12 cellular contexts compared by ENCODE assay signal in the genomic region with DNA sequence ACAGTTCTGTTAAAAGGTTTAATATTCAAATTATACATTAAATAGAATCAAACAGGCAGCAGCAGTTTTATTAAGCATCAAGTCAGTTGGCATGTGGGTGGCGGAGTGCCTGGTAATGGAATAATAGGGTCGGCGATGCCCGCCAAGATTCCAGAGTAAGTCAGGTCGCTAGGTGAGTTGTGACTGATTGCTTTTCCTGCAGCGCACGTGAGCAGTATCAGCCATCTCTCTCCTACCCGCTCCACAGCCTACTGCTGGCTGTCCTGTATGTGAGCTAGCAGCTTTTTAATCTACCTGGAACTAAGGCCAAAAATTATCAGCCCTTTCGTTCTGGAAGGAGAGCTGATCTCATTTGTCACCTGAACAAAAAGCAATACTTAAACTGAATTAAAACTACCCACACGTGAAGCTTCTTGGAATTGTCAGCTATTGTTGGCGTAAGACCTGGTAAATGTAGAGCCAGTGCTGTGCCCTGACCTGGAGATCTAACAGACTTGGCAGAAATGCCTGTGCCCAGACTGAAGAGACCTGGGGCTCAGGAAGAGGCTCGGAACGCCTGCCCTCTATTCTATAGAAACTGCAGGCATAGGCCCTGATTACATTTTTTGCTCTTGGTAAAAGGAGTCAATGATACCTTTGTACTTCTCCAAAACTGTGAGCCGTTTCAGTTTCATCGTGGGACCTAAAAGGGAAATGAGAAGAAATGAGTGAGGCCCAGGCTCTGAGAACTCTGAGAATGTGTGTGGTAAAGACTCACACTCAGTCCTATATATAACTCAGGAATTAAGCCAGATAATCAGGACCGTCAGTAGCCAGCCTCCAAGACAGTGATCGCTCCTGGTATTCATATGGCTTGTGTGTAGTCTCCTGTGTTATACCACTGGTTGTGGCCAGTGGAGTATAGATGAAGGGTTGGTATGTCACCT. TPM values are rescaled to one million over a fixed set of nuclear protein-coding genes. Genes with fewer than 3 reads are reported as not detected.
A peak's percentile ranks its signal among the peaks of the same experiment; 100 is the strongest.
DNase-seq lines count a peak whose midpoint lies in the region; ATAC-seq lines count a peak whose summit lies in the region.
"Had no signal": no experiment of that assay in that cellular context is flagged by ENCODE, and none has a peak within 500 bp of the region (broad histone marks: within the 10 kb centered on the region; RNA-seq: fewer than 3 reads in every experiment).

No MANE protein-coding gene starts in this region.

- peak overlapping the region; percentile 61 for H3K27ac Mint-ChIP-seq in activated T-helper 1 cell treated with anti-CD3 and anti-CD28 coated beads, Interleukin-12 subunit alpha, Interleukin-12 subunit beta, Interleukin-2, Interleukin-4 antibody, amounts not matched to agents 30 ng/mL and 10 ng/mL and 1 ng/mL, durations not matched to agents 14 hours and 24 hours and 36 hours

- peaks cover 0 to 13% (median 0%) of the 10 kb centered on the region in 11 experiments; a peak in 3 of 22 replicates for H4K20me1 ChIP-seq in BLaER1 treated with 17β-estradiol and CSF1 and Interleukin-3, amounts not matched to agents 10 nM and 100 nM

- H3K4me3 Mint-ChIP-seq in activated T-helper 1 cell treated with anti-CD3 and anti-CD28 coated beads, Interleukin-12 subunit alpha, Interleukin-12 subunit beta, Interleukin-2, Interleukin-4 antibody, amounts not matched to agents 30 ng/mL and 10 ng/mL and 1 ng/mL, durations not matched to agents 14 hours and 24 hours and 36 hours: no peak overlapping the region

- no peaks in the 10 kb centered on the region for H3K9me3 Mint-ChIP-seq in activated T-helper 1 cell treated with anti-CD3 and anti-CD28 coated beads, Interleukin-12 subunit alpha, Interleukin-12 subunit beta, Interleukin-2, Interleukin-4 antibody, amounts not matched to agents 30 ng/mL and 10 ng/mL and 1 ng/mL, durations not matched to agents 14 hours and 24 hours and 36 hours

- H3K4me3 ChIP-seq in BLaER1 treated with 17β-estradiol and CSF1 and Interleukin-3, amounts not matched to agents 10 nM and 100 nM: no peak overlapping the region
- no peak overlapping the region for H3K4me3 ChIP-seq in aorta (ENCODE audit: low read length in 2 of 2)

- H3K27me3 Mint-ChIP-seq in activated T-helper 1 cell treated with anti-CD3 and anti-CD28 coated beads, Interleukin-12 subunit alpha, Interleukin-12 subunit beta, Interleukin-2, Interleukin-4 antibody, amounts not matched to agents 30 ng/mL and 10 ng/mL and 1 ng/mL, durations not matched to agents 14 hours and 24 hours and 36 hours (ENCODE audit: insufficient read depth): no peaks in the 10 kb centered on the region

- peak overlapping the region in 7 of 11 experiments; percentile 19 to 90 (median 83); a peak in 12 of 22 replicates for H3K4me2 ChIP-seq in BLaER1 treated with 17β-estradiol and CSF1 and Interleukin-3, amounts not matched to agents 10 nM and 100 nM

- peak overlapping the region in 5 of 11 experiments; percentile 14 to 83 (median 74); a peak in 10 of 22 replicates for H3K27ac ChIP-seq in BLaER1 treated with 17β-estradiol and CSF1 and Interleukin-3, amounts not matched to agents 10 nM and 100 nM
- H3K27ac ChIP-seq in aorta (ENCODE audit: low read depth in 1 of 2, low read length in 2 of 2): no peak overlapping the region

- no peaks in the 10 kb centered on the region for H3K27me3 ChIP-seq in BLaER1 treated with 17β-estradiol and CSF1 and Interleukin-3, amounts not matched to agents 10 nM and 100 nM
- no peaks in the 10 kb centered on the region for H3K27me3 ChIP-seq in aorta (ENCODE audit: control insufficient read depth in 1 of 2, insufficient read depth in 2 of 2, low read length in 1 of 2)

- peak overlapping the region in 1 of 11 experiments; percentile 28; a peak in 1 of 22 replicates for H3K9ac ChIP-seq in BLaER1 treated with 17β-estradiol and CSF1 and Interleukin-3, amounts not matched to agents 10 nM and 100 nM

- H3K4me1 Mint-ChIP-seq in activated T-helper 1 cell treated with anti-CD3 and anti-CD28 coated beads, Interleukin-12 subunit alpha, Interleukin-12 subunit beta, Interleukin-2, Interleukin-4 antibody, amounts not matched to agents 30 ng/mL and 10 ng/mL and 1 ng/mL, durations not matched to agents 14 hours and 24 hours and 36 hours (ENCODE audit: low read depth): peaks cover 63% of the 10 kb centered on the region

- WGBS in aorta, 2 donors: 91% methylated on average over 17 of the region's 17 CpGs

- intact Hi-C loops in activated T-helper 1 cell treated with anti-CD3 and anti-CD28 coated beads, Interleukin-12 subunit alpha, Interleukin-12 subunit beta, Interleukin-2, Interleukin-4 antibody, amounts not matched to agents 30 ng/mL and 10 ng/mL and 1 ng/mL, durations not matched to agents 14 hours and 24 hours and 36 hours (cut with micrococcal nuclease): loop anchor here (1.0 kb wide), 1 partner anchor 55 kb away; no protein-coding TSS in a partner anchor
- intact Hi-C loops in aorta (cut with DNase I): no loop called here

- H3K36me3 ChIP-seq in BLaER1 treated with 17β-estradiol and CSF1 and Interleukin-3, amounts not matched to agents 10 nM and 100 nM: peaks cover 43 to 69% (median 65%) of the 10 kb centered on the region in 11 experiments
- H3K36me3 ChIP-seq in aorta (ENCODE audit: control insufficient read depth in 1 of 2, insufficient read depth in 2 of 2, low read length in 1 of 2): peaks cover 3 to 17% of the 10 kb centered on the region in 2 donors

- DNase-seq in activated T-helper 1 cell treated with anti-CD3 and anti-CD28 coated beads, Interleukin-12 subunit alpha, Interleukin-12 subunit beta, Interleukin-2, Interleukin-4 antibody, amounts not matched to agents 30 ng/mL and 10 ng/mL and 1 ng/mL, durations not matched to agents 14 hours and 24 hours and 36 hours (ENCODE audit: low spot score): no peak
- no peak for DNase-seq in aorta
- DNase-seq in amygdala (lab: John Stamatoyannopoulos, UW): no peak
- DNase-seq: AML-193, NCI-H446 treated with DMSO at 0.1 percent for 48 hours, retina had no signal

- peaks cover 57% of the 10 kb centered on the region for H3K36me3 Mint-ChIP-seq in activated T-helper 1 cell treated with anti-CD3 and anti-CD28 coated beads, Interleukin-12 subunit alpha, Interleukin-12 subunit beta, Interleukin-2, Interleukin-4 antibody, amounts not matched to agents 30 ng/mL and 10 ng/mL and 1 ng/mL, durations not matched to agents 14 hours and 24 hours and 36 hours (ENCODE audit: low read depth)

- H3K9me3 ChIP-seq in BLaER1 treated with 17β-estradiol and CSF1 and Interleukin-3, amounts not matched to agents 10 nM and 100 nM (replicated peaks in 1 of 11): peaks cover 0 to 10% (median 7%) of the 10 kb centered on the region in 11 experiments; a peak in 9 of 22 replicates
- peaks cover 2% of the 10 kb centered on the region for H3K9me3 ChIP-seq in aorta (ENCODE audit: control insufficient read depth, low read length)

- peak; percentile 72 for ATAC-seq in GM19395 (IDR thresholded peaks at IDR 0.05; ENCODE audit: unreplicated experiment)
- peak; percentile 65 for ATAC-seq in HG03095 (IDR thresholded peaks at IDR 0.05; ENCODE audit: unreplicated experiment)
- ATAC-seq in HG02840 (IDR thresholded peaks at IDR 0.05; ENCODE audit: low FRiP score, unreplicated experiment): no peak
- ATAC-seq in aorta (ENCODE audit: low FRiP score): no peak
- no peak for ATAC-seq in GM18519 (IDR thresholded peaks at IDR 0.05; ENCODE audit: low FRiP score, unreplicated experiment)
- ATAC-seq: HCT116 had no signal

- peaks cover 32 to 54% (median 46%) of the 10 kb centered on the region in 10 experiments for H3K4me1 ChIP-seq in BLaER1 treated with 17β-estradiol and CSF1 and Interleukin-3, amounts not matched to agents 10 nM and 100 nM
- H3K4me1 ChIP-seq in aorta (ENCODE audit: control insufficient read depth in 1 of 2, insufficient read depth in 2 of 2, low read length in 2 of 2): no peaks in the 10 kb centered on the region

RNA-seq across cellular contexts. Expression of gene IDH3A, which starts 21.9 kb away (rescaled TPM):
- 160 and 163 TPM in 2 replicates for total RNA-seq in activated T-helper 1 cell treated with anti-CD3 and anti-CD28 coated beads, Interleukin-12 subunit alpha, Interleukin-12 subunit beta, Interleukin-2, Interleukin-4 antibody, amounts not matched to agents 30 ng/mL and 10 ng/mL and 1 ng/mL, durations not matched to agents 14 hours and 24 hours and 36 hours
- 10 to 100 TPM; 60.7 to 68.3 TPM for total RNA-seq in aorta
- polyA plus RNA-seq in aorta: 10 to 100 TPM; 36.7 to 99.3 TPM

RNA-seq across cellular contexts. Expression of gene CIB2, which starts 39.9 kb away (rescaled TPM):
- total RNA-seq in activated T-helper 1 cell treated with anti-CD3 and anti-CD28 coated beads, Interleukin-12 subunit alpha, Interleukin-12 subunit beta, Interleukin-2, Interleukin-4 antibody, amounts not matched to agents 30 ng/mL and 10 ng/mL and 1 ng/mL, durations not matched to agents 14 hours and 24 hours and 36 hours: 1.2 and 1.9 TPM in 2 replicates
- 1 to 10 TPM; 6.3 to 6.9 TPM for total RNA-seq in aorta
- polyA plus RNA-seq in aorta: 1 to 10 TPM; 8.4 to 9.1 TPM

Comparison
In these comparisons a context has a peak if more than half of its experiments do, and no peak if none do; other contexts are left out.
1. ATAC-seq: peak in GM19395 (single experiment) and HG03095 (single experiment); none in HG02840 (single experiment), aorta (single experiment) and GM18519 (single experiment).